In the genomic region with DNA sequence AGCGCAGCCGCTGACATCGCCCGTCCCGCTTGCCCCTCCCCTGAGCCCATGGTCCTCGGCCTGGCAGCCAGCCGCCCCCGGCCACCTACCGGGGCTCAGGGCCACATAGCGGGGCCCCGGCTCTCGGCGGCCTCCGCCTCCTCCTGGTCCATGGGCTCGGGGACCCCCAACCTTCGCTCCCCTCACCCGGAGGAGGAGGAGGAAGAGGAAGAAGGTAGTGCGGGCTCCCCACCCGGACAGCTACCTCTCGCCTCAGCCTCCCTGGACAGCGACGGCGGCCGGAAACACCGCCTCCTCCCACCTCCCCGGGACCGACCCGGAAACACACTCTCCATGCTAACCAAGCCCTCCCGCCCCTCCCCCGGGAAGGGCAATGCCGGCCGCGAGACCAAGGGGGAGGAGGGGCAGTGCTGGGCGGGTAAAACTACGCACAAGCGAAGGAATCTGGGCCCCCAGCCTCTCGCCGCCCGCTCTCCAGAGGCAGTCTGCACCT, we compare ENCODE assay signal across 8 cellular contexts. TPM values are rescaled to one million over a fixed set of nuclear protein-coding genes. Genes with fewer than 3 reads are reported as not detected.
DNase-seq lines count a peak whose midpoint lies in the region; ATAC-seq and TF ChIP-seq lines count a peak whose summit lies in the region.

Gene KIAA0319L (minus strand): TSS at position 286 of the 493 bp plus-strand sequence. CDS start 2,912 bp downstream, outside the sequence.

- H3K27me3 Mint-ChIP-seq in CD4-positive, alpha-beta memory T cell = no peaks in the 10 kb centered on the region
- H3K27me3 Mint-ChIP-seq in activated T-helper 17 cell treated with anti-CD3 and anti-CD28 coated beads, Interleukin-2, amount 50 U/mL, for 72 hours = no peaks in the 10 kb centered on the region
- H3K27me3 Mint-ChIP-seq in glutamatergic neuron (ENCODE audit: unreplicated experiment) = peaks cover 22% of the 10 kb centered on the region

- no peak for DNase-seq in CD4-positive, alpha-beta memory T cell
- DNase-seq in NCI-H2196 (lab: John Stamatoyannopoulos, UW; ENCODE audit: unreplicated experiment) = peak; percentile 88
- peak; percentile 87 for DNase-seq in glutamatergic neuron
- DNase-seq in stimulated activated CD4-positive, alpha-beta T cell treated with anti-CD3 and anti-CD28 coated beads, Interleukin-2, amount 100 ng/mL, for 24 hours = no peak

- TF ChIP-seq CTCF in glutamatergic neuron (IDR thresholded peaks at IDR 0.05; ENCODE audit: partially characterized antibody, unreplicated experiment) (no peak), neutrophil (IDR thresholded peaks at IDR 0.05) (no peak)

- intact Hi-C loops in CD4-positive, alpha-beta memory T cell (cut with micrococcal nuclease) = loop anchor here (2.0 to 5.0 kb wide), 3 partner anchors 18 to 365 kb away; partner anchors contain the start of gene SFPQ

- CTCF ChIA-PET in CD4-positive, alpha-beta memory T cell (lab: Charles Lee; ENCODE audit: partially characterized antibody) = interaction anchor here (0.7 to 5.3 kb wide), 9 partner anchors 8 to 105 kb away, joined by 3 to 37 read pairs (median 4); no protein-coding TSS in a partner anchor

- peaks cover 10 to 51% of the 10 kb centered on the region in 2 donors for H3K36me3 Mint-ChIP-seq in CD4-positive, alpha-beta memory T cell
- H3K36me3 Mint-ChIP-seq in activated T-helper 17 cell treated with anti-CD3 and anti-CD28 coated beads, Interleukin-2, amount 50 U/mL, for 72 hours (ENCODE audit: low read depth) = peaks cover 67% of the 10 kb centered on the region
- no peaks in the 10 kb centered on the region for H3K36me3 Mint-ChIP-seq in glutamatergic neuron (ENCODE audit: unreplicated experiment)

- H3K9me3 Mint-ChIP-seq in CD4-positive, alpha-beta memory T cell = no peaks in the 10 kb centered on the region
- no peaks in the 10 kb centered on the region for H3K9me3 Mint-ChIP-seq in activated T-helper 17 cell treated with anti-CD3 and anti-CD28 coated beads, Interleukin-2, amount 50 U/mL, for 72 hours
- peaks cover 18% of the 10 kb centered on the region for H3K9me3 Mint-ChIP-seq in glutamatergic neuron (ENCODE audit: unreplicated experiment)

- H3K27me3 ChIP-seq in CD4-positive, alpha-beta memory T cell (ENCODE audit: insufficient read depth, low read length) = no peaks in the 10 kb centered on the region
- H3K27me3 ChIP-seq in neutrophil = no peaks in the 10 kb centered on the region

- H3K36me3 ChIP-seq in CD4-positive, alpha-beta memory T cell (ENCODE audit: insufficient read depth, low read length) = peaks cover 15% of the 10 kb centered on the region
- peaks cover 16% of the 10 kb centered on the region for H3K36me3 ChIP-seq in neutrophil

- TF ChIP-seq POLR2A in GM18526 (IDR thresholded peaks at IDR 0.05; ENCODE audit: extremely low read depth, insufficient read length) = peak; percentile 29

- H3K4me1 ChIP-seq in CD4-positive, alpha-beta memory T cell (ENCODE audit: insufficient read depth, low read length) = peaks cover 52% of the 10 kb centered on the region
- peaks cover 37 to 46% of the 10 kb centered on the region in 2 experiments for H3K4me1 ChIP-seq in neutrophil (ENCODE audit: control insufficient read depth in 1 of 2, insufficient read depth in 1 of 2, low read depth in 1 of 2, low read length in 1 of 2)

- no peaks in the 10 kb centered on the region for H3K9me3 ChIP-seq in CD4-positive, alpha-beta memory T cell (ENCODE audit: control insufficient read depth in 1 of 2, low read length in 2 of 2)
- H3K9me3 ChIP-seq in neutrophil = no peaks in the 10 kb centered on the region

- peak within 1 kb of the TSS; percentile 92 to 100 for H3K4me3 ChIP-seq in CD4-positive, alpha-beta memory T cell (ENCODE audit: low read length in 2 of 2)
- H3K4me3 ChIP-seq in neutrophil (ENCODE audit: low read depth in 1 of 2, low read length in 1 of 2) = peak within 1 kb of the TSS; percentile 84 to 96

- peak within 1 kb of the TSS; percentile 94 to 99 (median 97) for H3K4me3 Mint-ChIP-seq in CD4-positive, alpha-beta memory T cell
- peak within 1 kb of the TSS; percentile 99 for H3K4me3 Mint-ChIP-seq in activated T-helper 17 cell treated with anti-CD3 and anti-CD28 coated beads, Interleukin-2, amount 50 U/mL, for 72 hours
- peak within 1 kb of the TSS; percentile 99 for H3K4me3 Mint-ChIP-seq in glutamatergic neuron (ENCODE audit: unreplicated experiment)

- POLR2A ChIA-PET in CD4-positive, alpha-beta memory T cell (lab: Charles Lee; ENCODE audit: partially characterized antibody) = interaction anchor here (0.7 to 2.6 kb wide), 25 partner anchors 8 to 698 kb away, joined by 3 to 39 read pairs (median 5); partner anchors contain the start of genes AGO3, CLSPN, SMIM12 and TFAP2E

- H3K27ac ChIP-seq in CD4-positive, alpha-beta memory T cell (ENCODE audit: low read depth, low read length) = peak within 1 kb of the TSS; percentile 70
- peak within 1 kb of the TSS; percentile 97 for H3K27ac ChIP-seq in neutrophil

- peak; percentile 71 for ATAC-seq in HG02981 (IDR thresholded peaks at IDR 0.05; ENCODE audit: unreplicated experiment)
- ATAC-seq in activated T-helper 17 cell treated with anti-CD3 and anti-CD28 coated beads, Interleukin-2, amount 50 U/mL, for 72 hours (replicated peaks) = peak; percentile 84

- H3K4me1 Mint-ChIP-seq in CD4-positive, alpha-beta memory T cell = peaks cover 39 to 77% (median 51%) of the 10 kb centered on the region in 4 donors
- H3K4me1 Mint-ChIP-seq in activated T-helper 17 cell treated with anti-CD3 and anti-CD28 coated beads, Interleukin-2, amount 50 U/mL, for 72 hours = peaks cover 41% of the 10 kb centered on the region
- peaks cover 44% of the 10 kb centered on the region for H3K4me1 Mint-ChIP-seq in glutamatergic neuron (ENCODE audit: low read depth, unreplicated experiment)

- peak within 1 kb of the TSS; percentile 95 to 100 (median 96) for H3K27ac Mint-ChIP-seq in CD4-positive, alpha-beta memory T cell
- peak within 1 kb of the TSS; percentile 100 for H3K27ac Mint-ChIP-seq in activated T-helper 17 cell treated with anti-CD3 and anti-CD28 coated beads, Interleukin-2, amount 50 U/mL, for 72 hours
- H3K27ac Mint-ChIP-seq in glutamatergic neuron (ENCODE audit: unreplicated experiment) = peak within 1 kb of the TSS; percentile 98

RNA-seq across cellular contexts. Expression of gene KIAA0319L, which starts in this region (rescaled TPM):
- total RNA-seq in CD4-positive, alpha-beta memory T cell = 10 to 100 TPM; 79.4 to 82.9 TPM
- 10 to 100 TPM; 12.7 to 29.2 TPM for polyA plus RNA-seq in CD4-positive, alpha-beta memory T cell
- total RNA-seq in activated T-helper 17 cell treated with anti-CD3 and anti-CD28 coated beads, Interleukin-2, amount 50 U/mL, for 72 hours = 10 to 100 TPM; 45.8 to 98.2 TPM
- total RNA-seq in glutamatergic neuron (ENCODE audit: unreplicated experiment) = 74.7 TPM

Comparison
In these comparisons a context has a peak if more than half of its experiments do, and no peak if none do; other contexts are left out.
1. DNase-seq: peak in NCI-H2196 (single experiment) and glutamatergic neuron (single experiment); none in CD4-positive, alpha-beta memory T cell (0 of 5) and stimulated activated CD4-positive, alpha-beta T cell treated with anti-CD3 and anti-CD28 coated beads, Interleukin-2, amount 100 ng/mL, for 24 hours (0 of 2).
2. Peak in every context shown above with its lines, with median percentiles within 50 percentile points of each other: H3K27ac Mint-ChIP-seq and H3K4me3 Mint-ChIP-seq.